10 cellular contexts compared by ENCODE assay signal in genomic region chr4:139208404-139208945, GRCh38. TPM values are rescaled to one million over a fixed set of nuclear protein-coding genes. Genes with fewer than 3 reads are reported as not detected.
A peak's percentile ranks its signal among the peaks of the same experiment; 100 is the strongest.
DNase-seq lines count a peak whose midpoint lies in the region; ATAC-seq, FAIRE-seq and TF ChIP-seq lines count a peak whose summit lies in the region.
"Had no signal": no experiment of that assay in that cellular context is flagged by ENCODE, and none has a peak within 500 bp of the region (broad histone marks: within the 10 kb centered on the region; RNA-seq: fewer than 3 reads in every experiment).

No MANE protein-coding gene starts in this region.

- SMC1A ChIA-PET in GM12878 (lab: Charles Lee; ENCODE audit: uncharacterized antibody, unreplicated experiment), result interaction anchor here (2.8 kb wide), 1 partner anchor 19 kb away, joined by 13 read pairs; no protein-coding TSS in a partner anchor

- H3K4me1 Mint-ChIP-seq in activated naive CD8-positive, alpha-beta T cell treated with anti-CD3 and anti-CD28 coated beads, Interleukin-2, amount 50 U/mL, for 24 hours, result peaks cover 8% of the 10 kb centered on the region
- H3K4me1 Mint-ChIP-seq in WTC11, result peaks cover 17% of the 10 kb centered on the region

- H3K4me1 ChIP-seq in GM12878 (ENCODE audit: control insufficient read depth, insufficient read depth, low read length) (no peaks in the 10 kb centered on the region), hepatocyte (ENCODE audit: insufficient read depth) (no peaks in the 10 kb centered on the region)

- H4K20me1 ChIP-seq in GM12878 (ENCODE audit: control insufficient read depth, insufficient read depth) (no peaks in the 10 kb centered on the region), hepatocyte (ENCODE audit: insufficient read depth, poor library complexity, severe bottlenecking) (no peaks in the 10 kb centered on the region)

- no peak overlapping the region for H3K4me3 Mint-ChIP-seq in activated naive CD8-positive, alpha-beta T cell treated with anti-CD3 and anti-CD28 coated beads, Interleukin-2, amount 50 U/mL, for 24 hours
- no peak overlapping the region for H3K4me3 Mint-ChIP-seq in WTC11

- TF ChIP-seq CTCF in GM12878 (IDR thresholded peaks at IDR 0.05 in 2 of 3, conservative IDR thresholded peaks at IDR 0.05 in 1 of 3; ENCODE audit: control insufficient read depth in 2 of 3, extremely low read depth in 1 of 3, insufficient read depth in 1 of 3, low read depth in 3 of 3, low read length in 3 of 3), result no peak
- no peak for TF ChIP-seq CTCF in WTC11 (IDR thresholded peaks at IDR 0.05)
- no peak for TF ChIP-seq CTCF in hepatocyte (IDR thresholded peaks at IDR 0.05; ENCODE audit: poor library complexity)

- RAD21 ChIA-PET in GM12878 (lab: Charles Lee; ENCODE audit: unreplicated experiment), result interaction anchor here (0.6 to 0.7 kb wide), 2 partner anchors 19 to 221 kb away, joined by 3 to 6 read pairs; no protein-coding TSS in a partner anchor

- H3K9me2 ChIP-seq in hepatocyte (replicated peaks; ENCODE audit: insufficient read depth), result no peaks in the 10 kb centered on the region

- TF ChIP-seq RAD21 in GM12878 (IDR thresholded peaks at IDR 0.05; ENCODE audit: insufficient read depth, low read depth, low read length), result no peak

- H2AFZ ChIP-seq in GM12878 (ENCODE audit: control insufficient read depth, low read depth, low read length) (no peak overlapping the region), hepatocyte (no peak overlapping the region)

- H3K27ac ChIP-seq in GM12878 (ENCODE audit: control insufficient read depth, insufficient read depth) (no peak overlapping the region), hepatocyte (no peak overlapping the region)

- peak; percentile 54 for FAIRE-seq in GM12878 (lab: Jason Lieb, UNC)

- TF ChIP-seq POLR2A in GM12878 (IDR thresholded peaks at IDR 0.05; ENCODE audit: low read depth, low read length), result no peak

- ATAC-seq in HG03565 (IDR thresholded peaks at IDR 0.05; ENCODE audit: unreplicated experiment) (peak; percentile 49), GM12878 (peak; percentile 71), WTC11 (no peak)
- no peak for ATAC-seq in activated naive CD8-positive, alpha-beta T cell treated with anti-CD3 and anti-CD28 coated beads, Interleukin-2, amount 50 U/mL, for 24 hours

- H3K36me3 ChIP-seq in GM12878 (ENCODE audit: control insufficient read depth in 2 of 2, insufficient read depth in 2 of 2, low read length in 1 of 2) (no peaks in the 10 kb centered on the region), hepatocyte (replicated peaks; ENCODE audit: insufficient read depth, low read depth) (no peaks in the 10 kb centered on the region)

- no peaks in the 10 kb centered on the region; the same call in 1 of the 3 replicates for H3K9me3 ChIP-seq in GM12878 (replicated peaks; ENCODE audit: control insufficient read depth, insufficient read depth, low read length)
- H3K9me3 ChIP-seq in hepatocyte (ENCODE audit: low read depth), result no peaks in the 10 kb centered on the region

- H3K4me3 ChIP-seq in GM12878, result no peak overlapping the region
- no peak overlapping the region for H3K4me3 ChIP-seq in hepatocyte

- H3K9ac ChIP-seq in GM12878 (ENCODE audit: control insufficient read depth, insufficient read depth, low read length), result no peak overlapping the region

- POLR2A ChIA-PET in GM12878 (lab: Charles Lee), result interaction anchor here (0.5 to 0.7 kb wide), 5 partner anchors 18 to 249 kb away, joined by 3 to 5 read pairs (median 4); no protein-coding TSS in a partner anchor
- POLR2A ChIA-PET in WTC11 (lab: Charles Lee), result no interaction called here

- no peaks in the 10 kb centered on the region for H3K36me3 Mint-ChIP-seq in activated naive CD8-positive, alpha-beta T cell treated with anti-CD3 and anti-CD28 coated beads, Interleukin-2, amount 50 U/mL, for 24 hours (ENCODE audit: low read depth)
- H3K36me3 Mint-ChIP-seq in WTC11, result no peaks in the 10 kb centered on the region

- H3K27me3 Mint-ChIP-seq in activated naive CD8-positive, alpha-beta T cell treated with anti-CD3 and anti-CD28 coated beads, Interleukin-2, amount 50 U/mL, for 24 hours, result no peaks in the 10 kb centered on the region
- no peaks in the 10 kb centered on the region for H3K27me3 Mint-ChIP-seq in WTC11 (ENCODE audit: low read depth)

- H3K4me2 ChIP-seq in GM12878 (ENCODE audit: control insufficient read depth, insufficient read depth), result no peak overlapping the region
- no peak overlapping the region for H3K4me2 ChIP-seq in hepatocyte

- H3K27ac Mint-ChIP-seq in activated naive CD8-positive, alpha-beta T cell treated with anti-CD3 and anti-CD28 coated beads, Interleukin-2, amount 50 U/mL, for 24 hours, result no peak overlapping the region
- H3K27ac Mint-ChIP-seq in WTC11, result no peak overlapping the region; the same call in 1 of the 2 replicates

- in situ Hi-C loops in GM12878 (cut with MboI), result no loop called here

- TF ChIP-seq EP300 in GM12878 (IDR thresholded peaks at IDR 0.05; ENCODE audit: borderline replicate concordance in 1 of 2, control insufficient read depth in 1 of 2, low read depth in 2 of 2, low read length in 2 of 2), result 0 out of 4 replicates have a peak, but pooled peaks of 1 of the 2 experiments have one; percentile 16

- CTCF ChIA-PET in GM12878 (lab: Yijun Ruan, JAX), result interaction anchor here (0.6 kb wide), 2 partner anchors 92 to 110 kb away, joined by 4 read pairs; no protein-coding TSS in a partner anchor
- CTCF ChIA-PET in WTC11 (lab: Charles Lee), result no interaction called here

- DNase-seq in Daoy (ENCODE audit: low read depth) (peak; percentile 2), GM12878 (ENCODE audit: low read depth, low spot score) (no peak), myocyte (ENCODE audit: low read depth) (peak; percentile 56), WTC11 (ENCODE audit: low spot score) (no peak), hepatocyte (ENCODE audit: low spot score) (no peak)
- no peak for DNase-seq in activated naive CD8-positive, alpha-beta T cell treated with anti-CD3 and anti-CD28 coated beads, Interleukin-2, amount 50 U/mL, for 24 hours
- DNase-seq in stimulated activated naive CD4-positive, alpha-beta T cell (lab: John Stamatoyannopoulos, UW), result no peak
- DNase-seq: amniotic stem cell, T-helper 9 cell had no signal

- WGBS in GM12878 (ENCODE audit: insufficient coverage, insufficient replicate concordance, low lambda C conversion rate, missing lambda C conversion rate), result 69% methylated on average over 3 of the region's 3 CpGs
- 90% methylated on average over 3 of the region's 3 CpGs for WGBS in hepatocyte (ENCODE audit: low lambda C conversion rate, missing lambda C conversion rate)

- intact Hi-C loops in GM12878 (cut with micrococcal nuclease; ENCODE audit: unreplicated experiment), result no loop called here

- H3K79me2 ChIP-seq in GM12878 (ENCODE audit: control insufficient read depth, insufficient read depth, low read length) (no peaks in the 10 kb centered on the region), hepatocyte (no peaks in the 10 kb centered on the region)

- no peaks in the 10 kb centered on the region for H3K9me3 Mint-ChIP-seq in activated naive CD8-positive, alpha-beta T cell treated with anti-CD3 and anti-CD28 coated beads, Interleukin-2, amount 50 U/mL, for 24 hours
- peaks cover 4% of the 10 kb centered on the region; the same call in 1 of the 2 replicates for H3K9me3 Mint-ChIP-seq in WTC11

- no peaks in the 10 kb centered on the region for H3K27me3 ChIP-seq in GM12878 (replicated peaks in 1 of 2; ENCODE audit: control insufficient read depth in 2 of 2, insufficient read depth in 2 of 2, low read length in 1 of 2)
- H3K27me3 ChIP-seq in hepatocyte, result no peaks in the 10 kb centered on the region

- BruUV-seq in GM12878 (replicated peaks; lab: Mats Ljungman, UMichigan), result no TSS peak

TF ChIP-seq in GM12878, 131 proteins besides CTCF, POLR2A, EP300 and RAD21 (continues in another document):
- TF ChIP-seq MXI1 (IDR thresholded peaks at IDR 0.05; ENCODE audit: low read depth, low read length) (no peak), NFYA (IDR thresholded peaks at IDR 0.05; ENCODE audit: borderline replicate concordance, low read depth, low read length) (no peak)

TF ChIP-seq in WTC11, 78 proteins besides CTCF, POLR2A, EP300 and RAD21 (continues in another document):
- no peak for TF ChIP-seq TP53 (CRISPR knock-in tag; IDR thresholded peaks at IDR 0.05)
- TF ChIP-seq, protein P1, sequence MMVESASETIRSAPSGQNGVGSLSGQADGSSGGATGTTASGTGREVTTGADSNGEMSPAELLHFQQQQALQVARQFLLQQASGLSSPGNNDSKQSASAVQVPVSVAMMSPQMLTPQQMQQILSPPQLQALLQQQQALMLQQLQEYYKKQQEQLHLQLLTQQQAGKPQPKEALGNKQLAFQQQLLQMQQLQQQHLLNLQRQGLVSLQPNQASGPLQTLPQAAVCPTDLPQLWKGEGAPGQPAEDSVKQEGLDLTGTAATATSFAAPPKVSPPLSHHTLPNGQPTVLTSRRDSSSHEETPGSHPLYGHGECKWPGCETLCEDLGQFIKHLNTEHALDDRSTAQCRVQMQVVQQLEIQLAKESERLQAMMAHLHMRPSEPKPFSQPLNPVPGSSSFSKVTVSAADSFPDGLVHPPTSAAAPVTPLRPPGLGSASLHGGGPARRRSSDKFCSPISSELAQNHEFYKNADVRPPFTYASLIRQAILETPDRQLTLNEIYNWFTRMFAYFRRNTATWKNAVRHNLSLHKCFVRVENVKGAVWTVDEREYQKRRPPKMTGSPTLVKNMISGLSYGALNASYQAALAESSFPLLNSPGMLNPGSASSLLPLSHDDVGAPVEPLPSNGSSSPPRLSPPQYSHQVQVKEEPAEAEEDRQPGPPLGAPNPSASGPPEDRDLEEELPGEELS (CRISPR knock-in tag; IDR thresholded peaks at IDR 0.05), result no peak

RNA-seq across cellular contexts. Expression of gene ELF2, which starts 31.5 kb away (rescaled TPM):
- 17.9 and 20.4 TPM in 2 replicates for total RNA-seq in Daoy (2014; rRNA removed; shearing (Covaris generic))
- 109 and 114 TPM in 2 replicates for total RNA-seq in GM12878 (2013; cell fraction: nucleolus; rRNA removed)
- 26.1 and 27.6 TPM in 2 replicates for total RNA-seq in GM12878 (2014; rRNA removed)
- total RNA-seq in GM12878 (2014; rRNA removed; fragmentation: Illumina TruSeq; extraction: Trizol), result 30.1 and 31.4 TPM in 2 replicates
- 24.9 and 25.0 TPM in 2 replicates for total RNA-seq in GM12878 (2021)
- polyA plus RNA-seq in GM12878 (2011; ENCODE audit: low read depth), result 16.3 TPM
- polyA plus RNA-seq in GM12878 (2011; rRNA removed), result 26.7 and 32.3 TPM in 2 replicates
- polyA plus RNA-seq in GM12878 (2011; cell fraction: cytosol; rRNA removed), result 14.6 and 15.6 TPM in 2 replicates
- polyA plus RNA-seq in GM12878 (2011; cell fraction: nucleus; rRNA removed), result 19.3 and 22.2 TPM in 2 replicates
- polyA plus RNA-seq in GM12878 (2012), result 17.5 and 18.6 TPM in 2 replicates
- 22.3 and 25.4 TPM in 2 replicates for polyA plus RNA-seq in GM12878 (2014; fragmentation: Illumina TruSeq; extraction: Trizol)
- polyA plus RNA-seq in GM12878 (2014; fragmentation: Nextera tagmentation; extraction: Ambion mirVana), result 10 to 100 TPM; 10.5 to 15.6 TPM
- 13.1 and 16.1 TPM in 2 replicates for polyA plus RNA-seq in GM12878 (2014; rRNA removed)
- 10 to 100 TPM; 16.9 to 18.7 TPM for polyA plus RNA-seq in GM12878 (2016; fragmentation: Nextera tagmentation; extraction: Ambion mirVana)
- polyA minus RNA-seq in GM12878 (2011; rRNA and poly(A)+ RNA removed), result 40.2 and 48.5 TPM in 2 replicates
- polyA minus RNA-seq in GM12878 (2011; cell fraction: cytosol; rRNA and poly(A)+ RNA removed), result 13.6 and 16.2 TPM in 2 replicates
- 26.4 and 40.0 TPM in 2 replicates for polyA minus RNA-seq in GM12878 (2011; cell fraction: nucleus; rRNA and poly(A)+ RNA removed)
- 31.8 and 35.6 TPM in 2 replicates for total RNA-seq in myocyte
- polyA plus RNA-seq in myocyte (2012), result 10.0 TPM
- 44.6 to 49.0 TPM (median 44.9 TPM) in 3 replicates for total RNA-seq in WTC11 (2021)
- 42.5 and 46.9 TPM in 2 replicates for total RNA-seq in hepatocyte
- polyA plus RNA-seq in hepatocyte, result 23.8 and 33.1 TPM in 2 replicates

Comparison
In these comparisons a context has a peak if more than half of its experiments do, and no peak if none do; other contexts are left out.
1. DNase-seq: peak in Daoy (single experiment) and myocyte (single experiment); none in GM12878 (single experiment), activated naive CD8-positive, alpha-beta T cell treated with anti-CD3 and anti-CD28 coated beads, Interleukin-2, amount 50 U/mL, for 24 hours (single experiment), WTC11 (single experiment), stimulated activated naive CD4-positive, alpha-beta T cell (0 of 6) and hepatocyte (single experiment).
2. ATAC-seq: peak in HG03565 (single experiment) and GM12878 (single experiment); none in activated naive CD8-positive, alpha-beta T cell treated with anti-CD3 and anti-CD28 coated beads, Interleukin-2, amount 50 U/mL, for 24 hours (single experiment) and WTC11 (single experiment).